17 cellular contexts compared by ENCODE assay signal in the genomic region with DNA sequence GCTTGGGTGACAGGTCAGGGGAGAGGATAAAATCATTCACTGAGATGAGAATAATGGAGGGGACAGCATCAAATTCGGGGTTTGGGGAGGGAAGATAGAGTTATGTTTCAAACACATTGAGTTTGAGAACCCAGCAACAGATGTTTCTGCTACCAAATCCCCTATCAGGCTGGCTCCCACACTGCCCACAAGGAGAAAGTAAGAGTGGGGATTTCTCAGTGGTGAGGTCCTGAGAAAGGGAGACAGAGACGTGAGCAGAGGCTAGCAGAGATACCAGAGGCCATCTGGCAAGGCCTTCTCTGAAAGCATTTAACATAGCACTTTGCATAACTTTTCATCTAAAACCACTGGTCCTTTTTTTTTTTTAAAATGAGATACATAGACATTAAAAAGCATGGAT. TPM values are rescaled to one million over a fixed set of nuclear protein-coding genes. Genes with fewer than 3 reads are reported as not detected.
DNase-seq lines count a peak whose midpoint lies in the region; ATAC-seq and TF ChIP-seq lines count a peak whose summit lies in the region.
"Had no signal": no experiment of that assay in that cellular context is flagged by ENCODE, and none has a peak within 500 bp of the region (broad histone marks: within the 10 kb centered on the region; RNA-seq: fewer than 3 reads in every experiment).

No MANE protein-coding gene starts in this region.

- peak; percentile 61 for ATAC-seq in HG02798 (IDR thresholded peaks at IDR 0.05; ENCODE audit: poor library complexity, unreplicated experiment)
- no peak for ATAC-seq in GM19351 (IDR thresholded peaks at IDR 0.05; ENCODE audit: unreplicated experiment)
- no peak for ATAC-seq in HG03521 (IDR thresholded peaks at IDR 0.05; ENCODE audit: unreplicated experiment)
- ATAC-seq: SK-N-SH treated with all-trans-retinoic acid at 6 μM for 48 hours had no signal

- no peak overlapping the region for H3K4me2 ChIP-seq in smooth muscle cell

- peak; percentile 32 for DNase-seq in GM12865 (ENCODE audit: low read depth)
- DNase-seq in NCI-H82 treated with DMSO at 0.1 percent for 48 hours (lab: John Stamatoyannopoulos, UW; ENCODE audit: unreplicated experiment): peak; percentile 33
- DNase-seq in myocyte (ENCODE audit: low read depth): peak; percentile 44
- DNase-seq in SIG-M5 (lab: John Stamatoyannopoulos, UW): no peak
- no peak for DNase-seq in smooth muscle cell (lab: John Stamatoyannopoulos, UW; ENCODE audit: unreplicated experiment)
- DNase-seq: C1 segment of cervical spinal cord, NCI-H1436, NCI-H2029, NCI-H2171 treated with DMSO at 0.1 percent for 48 hours, NCI-H446 treated with DMSO at 0.1 percent for 48 hours, Right ventricle myocardium superior, T-helper 1 cell had no signal

- no peak for TF ChIP-seq CTCF in GM12865 (IDR thresholded peaks at IDR 0.05; ENCODE audit: insufficient read depth, low read depth, low read length, missing control alignments)
- TF ChIP-seq CTCF in smooth muscle cell (IDR thresholded peaks at IDR 0.05; ENCODE audit: borderline replicate concordance, insufficient read depth, poor library complexity, severe bottlenecking): no peak

- no peaks in the 10 kb centered on the region for H4K20me1 ChIP-seq in smooth muscle cell (ENCODE audit: low read depth)

- H3K27me3 ChIP-seq in smooth muscle cell (ENCODE audit: low read depth): no peaks in the 10 kb centered on the region

- H2AFZ ChIP-seq in smooth muscle cell (ENCODE audit: low read depth): no peak overlapping the region

- 48% methylated on average over 2 of the region's 2 CpGs for WGBS in smooth muscle cell (ENCODE audit: low lambda C conversion rate)

- H3K36me3 ChIP-seq in smooth muscle cell (ENCODE audit: low read depth): no peaks in the 10 kb centered on the region

- peaks cover 7% of the 10 kb centered on the region for H3K4me1 ChIP-seq in smooth muscle cell (ENCODE audit: low read depth)

- H3K79me2 ChIP-seq in smooth muscle cell (ENCODE audit: low read depth): no peaks in the 10 kb centered on the region

- H3K9me3 ChIP-seq in smooth muscle cell (replicated peaks; ENCODE audit: low read depth): no peaks in the 10 kb centered on the region

- H3F3A ChIP-seq in smooth muscle cell (ENCODE audit: low read depth): peaks cover under 1% of the 10 kb centered on the region

- no peak overlapping the region for H3K4me3 ChIP-seq in GM12865 (ENCODE audit: low read depth, low read length)
- no peak overlapping the region for H3K4me3 ChIP-seq in smooth muscle cell

- H3K27ac ChIP-seq in smooth muscle cell (ENCODE audit: low read depth): no peak overlapping the region
- H3K27ac ChIP-seq: HL-60 had no signal

- no peak overlapping the region for H3K9ac ChIP-seq in smooth muscle cell (ENCODE audit: low read depth)

RNA-seq across cellular contexts. Expression of a gene that starts 7.9 kb away (rescaled TPM):
- total RNA-seq in myocyte: 81.5 and 99.4 TPM in 2 replicates
- polyA plus RNA-seq in myocyte (2012): 17.5 TPM
- 24.3 and 24.9 TPM in 2 replicates for total RNA-seq in smooth muscle cell
- 8.1 and 9.0 TPM in 2 replicates for polyA plus RNA-seq in smooth muscle cell

Comparison
In these comparisons a context has a peak if more than half of its experiments do, and no peak if none do; other contexts are left out.
1. DNase-seq: peak in GM12865 (single experiment), NCI-H82 treated with DMSO at 0.1 percent for 48 hours (single experiment) and myocyte (single experiment); none in SIG-M5 (single experiment) and smooth muscle cell (single experiment).